ENCODE assay signal across 8 cellular contexts in the genomic region with DNA sequence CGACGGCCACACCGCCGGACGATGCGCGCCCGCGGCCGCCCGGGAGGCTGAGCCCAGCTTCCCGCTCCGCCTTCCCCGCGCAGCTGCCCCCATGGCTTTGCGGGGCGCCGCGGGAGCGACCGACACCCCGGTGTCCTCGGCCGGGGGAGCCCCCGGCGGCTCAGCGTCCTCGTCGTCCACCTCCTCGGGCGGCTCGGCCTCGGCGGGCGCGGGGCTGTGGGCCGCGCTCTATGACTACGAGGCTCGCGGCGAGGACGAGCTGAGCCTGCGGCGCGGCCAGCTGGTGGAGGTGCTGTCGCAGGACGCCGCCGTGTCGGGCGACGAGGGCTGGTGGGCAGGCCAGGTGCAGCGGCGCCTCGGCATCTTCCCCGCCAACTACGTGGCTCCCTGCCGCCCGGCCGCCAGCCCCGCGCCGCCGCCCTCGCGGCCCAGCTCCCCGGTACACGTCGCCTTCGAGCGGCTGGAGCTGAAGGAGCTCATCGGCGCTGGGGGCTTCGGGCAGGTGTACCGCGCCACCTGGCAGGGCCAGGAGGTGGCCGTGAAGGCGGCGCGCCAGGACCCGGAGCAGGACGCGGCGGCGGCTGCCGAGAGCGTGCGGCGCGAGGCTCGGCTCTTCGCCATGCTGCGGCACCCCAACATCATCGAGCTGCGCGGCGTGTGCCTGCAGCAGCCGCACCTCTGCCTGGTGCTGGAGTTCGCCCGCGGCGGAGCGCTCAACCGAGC. TPM values are rescaled to one million over a fixed set of nuclear protein-coding genes. Genes with fewer than 3 reads are reported as not detected.
DNase-seq lines count a peak whose midpoint lies in the region; ATAC-seq and TF ChIP-seq lines count a peak whose summit lies in the region.

No MANE protein-coding gene starts in this region.

- intact Hi-C loops in transverse colon (cut with DNase I; ENCODE audit: low total_unique reads), result no loop called here

- WGBS in transverse colon (ENCODE audit: low coverage in 1 of 2), 2 donors, result 1% methylated on average over 72 of the region's 105 CpGs; no CpG with 5 or more reads in 1 of the 2 donors

- H3K27ac ChIP-seq in muscle layer of duodenum (ENCODE audit: low read length) (no peak overlapping the region), transverse colon (peak overlapping the region; percentile 81 to 91 (median 84))

- DNase-seq in Caki2 (ENCODE audit: low read depth), result peak; percentile 69
- peak; percentile 9 for DNase-seq in activated CD4-positive, alpha-beta T cell treated with anti-CD3 and anti-CD28 coated beads for 1 hour
- DNase-seq in transverse colon, result peak; percentile 32
- no peak for DNase-seq in NCI-H446 treated with DMSO at 0.1 percent for 48 hours (lab: John Stamatoyannopoulos, UW)

- H3K36me3 ChIP-seq in endocrine pancreas (ENCODE audit: control insufficient read depth, insufficient read depth, low read length), result no peaks in the 10 kb centered on the region
- H3K36me3 ChIP-seq in muscle layer of duodenum (ENCODE audit: control insufficient read depth in 1 of 2, insufficient read depth in 2 of 2, low read length in 2 of 2), result no peaks in the 10 kb centered on the region
- no peaks in the 10 kb centered on the region for H3K36me3 ChIP-seq in transverse colon

- H3K4me1 ChIP-seq in endocrine pancreas (ENCODE audit: control insufficient read depth, insufficient read depth, low read length) (peaks cover 16% of the 10 kb centered on the region), muscle layer of duodenum (ENCODE audit: control insufficient read depth in 1 of 2, insufficient read depth in 2 of 2, low read length in 2 of 2) (peaks cover 0 to 12% of the 10 kb centered on the region in 2 donors), transverse colon (peaks cover 0 to 27% (median 17%) of the 10 kb centered on the region in 4 donors)

- TF ChIP-seq POLR2A in transverse colon (IDR thresholded peaks at IDR 0.05), result no peak

- in situ Hi-C loops in Caki2 (cut with HindIII; ENCODE audit: low pct_unique_long_range_greater_than_20kb, low sequenced_read_pairs) (no loop called here), transverse colon (cut with MboI; ENCODE audit: low pct_ligation_motif_present in 1 of 4, low pct_unique_long_range_greater_than_20kb in 1 of 4, low sequenced_read_pairs in 3 of 4) (no loop called here)

- H3K4me3 ChIP-seq in endocrine pancreas (ENCODE audit: control insufficient read depth, insufficient read depth, low read length) (no peak overlapping the region), muscle layer of duodenum (ENCODE audit: low read depth in 1 of 2, low read length in 2 of 2) (peak overlapping the region; percentile 55 to 73), transverse colon (peak overlapping the region; percentile 19 to 71 (median 57))

- no peaks in the 10 kb centered on the region for H3K9me3 ChIP-seq in endocrine pancreas (ENCODE audit: control insufficient read depth, low read length)
- H3K9me3 ChIP-seq in muscle layer of duodenum (ENCODE audit: control insufficient read depth in 1 of 2, low read length in 2 of 2), result no peaks in the 10 kb centered on the region
- no peaks in the 10 kb centered on the region for H3K9me3 ChIP-seq in transverse colon

- ATAC-seq in GM19467 (IDR thresholded peaks at IDR 0.05; ENCODE audit: unreplicated experiment) (peak; percentile 24), HG03571 (IDR thresholded peaks at IDR 0.05; ENCODE audit: unreplicated experiment) (peak; percentile 14)

- H3K9ac ChIP-seq in endocrine pancreas (ENCODE audit: control insufficient read depth, insufficient read depth, low read length), result peak overlapping the region; percentile 85

- H3K27me3 ChIP-seq in endocrine pancreas (ENCODE audit: control insufficient read depth, insufficient read depth, low read length) (no peaks in the 10 kb centered on the region), muscle layer of duodenum (ENCODE audit: low read depth, low read length) (peaks cover 10% of the 10 kb centered on the region), transverse colon (peaks cover 16% of the 10 kb centered on the region)

- TF ChIP-seq EP300 in transverse colon (IDR thresholded peaks at IDR 0.05; ENCODE audit: low read depth), result no peak

- TF ChIP-seq CTCF in transverse colon (IDR thresholded peaks at IDR 0.05), result no peak

RNA-seq across cellular contexts. Expression of a gene that starts 0.6 kb away (rescaled TPM):
- 4.9 and 6.6 TPM in 2 replicates for total RNA-seq in Caki2 (2014; rRNA removed; shearing (Covaris generic); ENCODE audit: low replicate concordance)
- total RNA-seq in transverse colon, result 10 to 100 TPM; 18.7 to 69.3 (median 28.9) TPM

RNA-seq across cellular contexts. Expression of a gene that starts 32.6 kb away (rescaled TPM):
- total RNA-seq in Caki2 (2014; rRNA removed; shearing (Covaris generic); ENCODE audit: low replicate concordance), result 4.4 and 12.2 TPM in 2 replicates
- total RNA-seq in transverse colon, result 100 to 1,000 TPM in 1 of 4 donors, 10 to 100 TPM in 2, 1 to 10 TPM in 1; 6.8 to 518 (median 11.8) TPM
